8 cellular contexts compared by ENCODE assay signal in the genomic region with DNA sequence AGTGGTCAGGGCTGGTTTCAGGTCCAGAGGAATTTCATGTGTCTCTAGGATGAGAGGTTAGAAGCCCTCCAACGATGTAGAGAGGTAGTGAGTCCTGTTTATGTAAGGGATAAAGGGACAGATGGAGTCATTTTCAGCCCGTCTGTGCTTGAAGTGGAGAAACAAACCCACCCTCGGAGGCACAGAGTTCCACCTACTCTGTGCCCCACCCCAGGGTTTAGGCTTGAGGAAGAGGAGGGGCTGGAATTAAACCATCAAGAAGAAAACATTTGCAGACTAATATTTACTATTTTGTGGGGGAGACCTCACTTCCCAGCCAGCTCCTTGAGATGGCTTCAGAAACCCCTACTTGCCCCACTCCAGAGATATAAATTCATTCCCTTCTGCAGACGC. TPM values are rescaled to one million over a fixed set of nuclear protein-coding genes. Genes with fewer than 3 reads are reported as not detected.
DNase-seq lines count a peak whose midpoint lies in the region; ATAC-seq and TF ChIP-seq lines count a peak whose summit lies in the region.

No MANE protein-coding gene starts in this region.

- no peaks in the 10 kb centered on the region for H3K9me3 ChIP-seq in OCI-LY7 (ENCODE audit: low read length)

- H3K4me1 ChIP-seq in GM23338 (ENCODE audit: insufficient read depth) (no peaks in the 10 kb centered on the region), OCI-LY7 (ENCODE audit: insufficient read depth, low read length, poor library complexity, severe bottlenecking) (peaks cover 28% of the 10 kb centered on the region), rectal smooth muscle tissue (ENCODE audit: control insufficient read depth, insufficient read depth, low read length) (no peaks in the 10 kb centered on the region)

- no peaks in the 10 kb centered on the region for H3K27me3 ChIP-seq in GM23338 (ENCODE audit: insufficient read depth)
- no peaks in the 10 kb centered on the region for H3K27me3 ChIP-seq in rectal smooth muscle tissue (ENCODE audit: control insufficient read depth, insufficient read depth, low read length)

- H3K4me3 ChIP-seq in GM23338: peak overlapping the region; percentile 83
- peak overlapping the region; percentile 66 for H3K4me3 ChIP-seq in OCI-LY7 (ENCODE audit: low read depth, low read length, poor library complexity, severe bottlenecking)
- H3K4me3 ChIP-seq in epithelial cell of esophagus (ENCODE audit: low read length): peak overlapping the region; percentile 55
- H3K4me3 ChIP-seq in rectal smooth muscle tissue (ENCODE audit: low read length): peak overlapping the region; percentile 61

- H3K9me3 Mint-ChIP-seq in GM23338: no peaks in the 10 kb centered on the region

- BruUV-seq in OCI-LY7 (replicated peaks; lab: Mats Ljungman, UMichigan): no TSS peak

- peaks cover 22% of the 10 kb centered on the region for H3K4me1 Mint-ChIP-seq in GM23338

- H3K9me2 ChIP-seq in GM23338 (ENCODE audit: insufficient read depth) (no peaks in the 10 kb centered on the region), OCI-LY7 (ENCODE audit: insufficient read depth, low read length) (no peaks in the 10 kb centered on the region)

- H3K9ac ChIP-seq in rectal smooth muscle tissue (ENCODE audit: low read length): no peak overlapping the region

- CTCF ChIA-PET in OCI-LY7 (lab: Charles Lee; ENCODE audit: unreplicated experiment): no interaction called here

- H3K79me2 ChIP-seq in GM23338 (replicated peaks; ENCODE audit: insufficient read depth): peaks cover 38% of the 10 kb centered on the region
- H3K79me2 ChIP-seq in OCI-LY7 (ENCODE audit: insufficient read depth, low read depth, low read length): peaks cover 40% of the 10 kb centered on the region

- H4K20me1 ChIP-seq in GM23338 (replicated peaks; ENCODE audit: insufficient read depth) (no peaks in the 10 kb centered on the region), OCI-LY7 (ENCODE audit: insufficient read depth, low read length) (no peaks in the 10 kb centered on the region)

- H3F3A ChIP-seq in GM23338 (replicated peaks; ENCODE audit: low read depth): no peaks in the 10 kb centered on the region

- H3K27me3 Mint-ChIP-seq in GM23338 (ENCODE audit: insufficient read depth, low read depth, poor library complexity): peaks cover 5% of the 10 kb centered on the region

- no peak for TF ChIP-seq CTCF in GM23338 (conservative IDR thresholded peaks at IDR 0.05; ENCODE audit: low read depth in 2 of 2)
- no peak for TF ChIP-seq CTCF in OCI-LY7 (conservative IDR thresholded peaks at IDR 0.05; ENCODE audit: low read length)
- TF ChIP-seq CTCF in epithelial cell of esophagus (IDR thresholded peaks at IDR 0.05; ENCODE audit: insufficient read depth, low read depth, low read length, missing control alignments): no peak

- H3K27ac Mint-ChIP-seq in GM23338: peak overlapping the region; percentile 99

- H3K4me2 ChIP-seq in GM23338 (peak overlapping the region; percentile 69), OCI-LY7 (ENCODE audit: low read length) (peak overlapping the region; percentile 56)

- peak overlapping the region; percentile 94 for H3K4me3 Mint-ChIP-seq in GM23338

- H3K27ac ChIP-seq in GM23338 (ENCODE audit: low read depth): peak overlapping the region; percentile 87
- H3K27ac ChIP-seq in OCI-LY7 (ENCODE audit: low read depth, low read length, poor library complexity, severe bottlenecking): peak overlapping the region; percentile 65
- no peak overlapping the region for H3K27ac ChIP-seq in rectal smooth muscle tissue (ENCODE audit: low read depth, low read length)

- H2AFZ ChIP-seq in GM23338 (no peak overlapping the region), OCI-LY7 (ENCODE audit: low read length) (peak overlapping the region; percentile 82; the same call in 1 of the 2 replicates)

- peaks cover 4% of the 10 kb centered on the region; the same call in 1 of the 2 replicates for H3K36me3 ChIP-seq in GM23338 (ENCODE audit: insufficient read depth)
- peaks cover 34% of the 10 kb centered on the region for H3K36me3 ChIP-seq in OCI-LY7 (ENCODE audit: insufficient read depth, low read length)
- H3K36me3 ChIP-seq in rectal smooth muscle tissue (ENCODE audit: control insufficient read depth, insufficient read depth, low read length): no peaks in the 10 kb centered on the region

- peaks cover 34% of the 10 kb centered on the region for H3K36me3 Mint-ChIP-seq in GM23338 (ENCODE audit: low read depth)

- ATAC-seq in GM23338: peak; percentile 8; the same call in 1 of the 3 replicates
- no peak for ATAC-seq in HG03135 (IDR thresholded peaks at IDR 0.05; ENCODE audit: unreplicated experiment)
- ATAC-seq in HG02588 (IDR thresholded peaks at IDR 0.05; ENCODE audit: unreplicated experiment): no peak
- ATAC-seq in GM18867 (IDR thresholded peaks at IDR 0.05; ENCODE audit: unreplicated experiment): no peak

- intact Hi-C loops in OCI-LY7 (cut with micrococcal nuclease; ENCODE audit: unreplicated experiment): loop anchor here (1.0 kb wide), 1 partner anchor 110 kb away; no protein-coding TSS in a partner anchor

- POLR2A ChIA-PET in OCI-LY7 (lab: Charles Lee): interaction anchor here (0.5 to 0.8 kb wide), 2 partner anchors 125 to 155 kb away, joined by 3 read pairs; no protein-coding TSS in a partner anchor

- no peak for DNase-seq in GM23338 (ENCODE audit: low spot score)
- DNase-seq in OCI-LY7 (ENCODE audit: low spot score): no peak
- DNase-seq in epithelial cell of esophagus (ENCODE audit: low read depth): no peak
- DNase-seq in 8988T: no peak

TF ChIP-seq in GM23338, 12 proteins besides CTCF, POLR2A, EP300 and RAD21 (continues in another document):
- TF ChIP-seq JUNB (IDR thresholded peaks at IDR 0.05; ENCODE audit: unreplicated experiment) (no peak), CREB1 (CRISPR knock-in tag; IDR thresholded peaks at IDR 0.05; ENCODE audit: low read depth) (no peak), EZH2phosphoT487 (IDR thresholded peaks at IDR 0.05; ENCODE audit: unreplicated experiment) (no peak)
- TF ChIP-seq, protein P1, sequence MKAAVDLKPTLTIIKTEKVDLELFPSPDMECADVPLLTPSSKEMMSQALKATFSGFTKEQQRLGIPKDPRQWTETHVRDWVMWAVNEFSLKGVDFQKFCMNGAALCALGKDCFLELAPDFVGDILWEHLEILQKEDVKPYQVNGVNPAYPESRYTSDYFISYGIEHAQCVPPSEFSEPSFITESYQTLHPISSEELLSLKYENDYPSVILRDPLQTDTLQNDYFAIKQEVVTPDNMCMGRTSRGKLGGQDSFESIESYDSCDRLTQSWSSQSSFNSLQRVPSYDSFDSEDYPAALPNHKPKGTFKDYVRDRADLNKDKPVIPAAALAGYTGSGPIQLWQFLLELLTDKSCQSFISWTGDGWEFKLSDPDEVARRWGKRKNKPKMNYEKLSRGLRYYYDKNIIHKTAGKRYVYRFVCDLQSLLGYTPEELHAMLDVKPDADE (IDR thresholded peaks at IDR 0.05): no peak

RNA-seq across cellular contexts. Expression of a gene that starts 0.9 kb away (rescaled TPM):
- total RNA-seq in GM23338 (2014; rRNA removed; shearing (Covaris generic)): 67.3 and 79.9 TPM in 2 replicates
- polyA plus RNA-seq in GM23338 (2016; fragmentation: Nextera tagmentation; extraction: Ambion mirVana): 16.9 and 18.1 TPM in 2 replicates
- total RNA-seq in OCI-LY7 (2014; rRNA removed; shearing (Covaris generic)): 45.1 and 45.7 TPM in 2 replicates
- 63.4 and 71.5 TPM in 2 replicates for total RNA-seq in OCI-LY7 (2022)

RNA-seq across cellular contexts. Expression of a gene that starts 33.1 kb away (rescaled TPM):
- total RNA-seq in GM23338 (2014; rRNA removed; shearing (Covaris generic)): 23.8 and 24.9 TPM in 2 replicates
- 11.8 and 12.7 TPM in 2 replicates for polyA plus RNA-seq in GM23338 (2016; fragmentation: Nextera tagmentation; extraction: Ambion mirVana)
- total RNA-seq in OCI-LY7 (2014; rRNA removed; shearing (Covaris generic)): 0.15 and 0.16 TPM in 2 replicates
- 0.07 and 0.08 TPM in 2 replicates for total RNA-seq in OCI-LY7 (2022)

Comparison
In these comparisons a context has a peak if more than half of its experiments do, and no peak if none do; other contexts are left out.
1. RNA of a gene that starts 33.1 kb away (total RNA-seq): 23.8 to 24.9 TPM in GM23338; 0.07 to 0.16 TPM in OCI-LY7; every median in the first group is over 10 times any median in the second.
2. Peak in every context shown above with its lines, with median percentiles within 50 percentile points of each other: H3K4me3 ChIP-seq.